In genomic region chr12:116152268-116152667, GRCh38 we compare ENCODE assay signal across 12 cellular contexts.
DNase-seq lines count a peak whose midpoint lies in the region; ATAC-seq, FAIRE-seq and TF ChIP-seq lines count a peak whose summit lies in the region.
"Had no signal": no experiment of that assay in that cellular context is flagged by ENCODE, and none has a peak within 500 bp of the region (broad histone marks: within the 10 kb centered on the region; RNA-seq: fewer than 3 reads in every experiment).

No MANE protein-coding gene starts in this region.

- TF ChIP-seq EP300 in HepG2 (IDR thresholded peaks at IDR 0.05; ENCODE audit: low read depth in 2 of 2, low read length in 2 of 2) (no peak), HepG2 (CRISPR knock-in tag; IDR thresholded peaks at IDR 0.05; ENCODE audit: borderline replicate concordance) (no peak)

- H4K20me1 ChIP-seq in astrocyte (ENCODE audit: insufficient read depth, low read length) (peaks cover 70% of the 10 kb centered on the region), HepG2 (ENCODE audit: insufficient read depth, low read length) (no peaks in the 10 kb centered on the region; the same call in 1 of the 2 replicates)

- POLR2A ChIA-PET in HepG2 (lab: Yijun Ruan, JAX), result no interaction called here

- H3K4me1 Mint-ChIP-seq in astrocyte (ENCODE audit: low read depth, unreplicated experiment), result peaks cover 62% of the 10 kb centered on the region

- H2AFZ ChIP-seq in astrocyte (ENCODE audit: low read depth, low read length) (no peak overlapping the region), HepG2 (ENCODE audit: low read length) (no peak overlapping the region)

- in situ Hi-C loops in HepG2 (cut with HindIII; ENCODE audit: extremely low pct_ligation_motif_present, low pct_unique_long_range_greater_than_20kb), result no loop called here

- 98% methylated on average over 4 of the region's 4 CpGs for WGBS in HepG2 (ENCODE audit: low lambda C conversion rate)

- H3K4me3 ChIP-seq in cardiac muscle cell, result no peak overlapping the region
- no peak overlapping the region for H3K4me3 ChIP-seq in astrocyte (ENCODE audit: insufficient read depth, low read depth, low read length)
- H3K4me3 ChIP-seq in HepG2 (replicated peaks in 1 of 3; ENCODE audit: insufficient read depth in 1 of 3, low read depth in 2 of 3, low read length in 3 of 3), result no peak overlapping the region

- H3K27me3 Mint-ChIP-seq in astrocyte (ENCODE audit: low read depth, unreplicated experiment), result no peaks in the 10 kb centered on the region
- H3K27me3 Mint-ChIP-seq: IgD-negative memory B cell, progenitor cell of endocrine pancreas had no signal

- H3K27me3 ChIP-seq in cardiac muscle cell (no peaks in the 10 kb centered on the region), astrocyte (ENCODE audit: insufficient read depth, low read length) (no peaks in the 10 kb centered on the region), HepG2 (ENCODE audit: control insufficient read depth in 1 of 2, insufficient read depth in 2 of 2, low read length in 2 of 2) (no peaks in the 10 kb centered on the region)

- peak in 1 of 2 donors; percentile 91 for DNase-seq in cardiac muscle cell (ENCODE audit: low read depth in 1 of 2, low spot score in 1 of 2)
- no peak for DNase-seq in left ventricle myocardium superior
- DNase-seq in astrocyte (ENCODE audit: low read depth), result peak; percentile 97
- DNase-seq in left kidney (ENCODE audit: low read depth, low spot score), result peak; percentile 39
- peak; percentile 54 for DNase-seq in urothelium cell line (ENCODE audit: low spot score)
- DNase-seq in HepG2 (ENCODE audit: low spot score), result no peak
- DNase-seq in activated CD4-positive, CD25-positive, alpha-beta regulatory T cell (lab: John Stamatoyannopoulos, UW), result no peak
- DNase-seq: AML-193, NCI-H187 treated with DMSO at 0.1 percent for 48 hours had no signal

- H3K36me3 ChIP-seq in cardiac muscle cell, result no peaks in the 10 kb centered on the region
- H3K36me3 ChIP-seq in astrocyte (ENCODE audit: insufficient read depth, low read length), result no peaks in the 10 kb centered on the region
- no peaks in the 10 kb centered on the region for H3K36me3 ChIP-seq in HepG2 (replicated peaks in 1 of 2; ENCODE audit: control insufficient read depth in 1 of 2, insufficient read depth in 2 of 2, low read length in 2 of 2)

- TF ChIP-seq CTCF in cardiac muscle cell (IDR thresholded peaks at IDR 0.05; ENCODE audit: low read depth, low read length) (no peak), astrocyte (IDR thresholded peaks at IDR 0.05; ENCODE audit: insufficient read depth, low read depth, low read length) (no peak), HepG2 (CRISPR knock-in tag; IDR thresholded peaks at IDR 0.05) (no peak)

- TF ChIP-seq RAD21 in HepG2 (CRISPR knock-in tag; IDR thresholded peaks at IDR 0.05), result no peak

- no peaks in the 10 kb centered on the region for H3K36me3 Mint-ChIP-seq in astrocyte (ENCODE audit: low read depth, unreplicated experiment)

- intact Hi-C loops in left ventricle myocardium superior (cut with micrococcal nuclease), result no loop called here
- intact Hi-C loops in HepG2 (cut with micrococcal nuclease; ENCODE audit: unreplicated experiment), result no loop called here

- BruUV-seq in HepG2 (replicated peaks; lab: Mats Ljungman, UMichigan), result no TSS peak

- H3K9me3 Mint-ChIP-seq in astrocyte (ENCODE audit: unreplicated experiment), result no peaks in the 10 kb centered on the region
- H3K9me3 Mint-ChIP-seq: IgD-negative memory B cell had no signal

- H3K27ac ChIP-seq in cardiac muscle cell (peak overlapping the region; percentile 44), astrocyte (ENCODE audit: low read depth, low read length) (peak overlapping the region; percentile 76), HepG2 (ENCODE audit: extremely low read length, insufficient read depth, low read length) (no peak overlapping the region)

- H3K79me2 ChIP-seq in astrocyte (ENCODE audit: insufficient read depth, low read length), result peaks cover 96% of the 10 kb centered on the region
- H3K79me2 ChIP-seq in HepG2 (ENCODE audit: insufficient read depth, low read length), result peaks cover 17% of the 10 kb centered on the region

- peak overlapping the region; percentile 66 for H3K4me3 Mint-ChIP-seq in astrocyte (ENCODE audit: unreplicated experiment)

- H3K27ac Mint-ChIP-seq in astrocyte (ENCODE audit: unreplicated experiment), result peak overlapping the region; percentile 95
- H3K27ac Mint-ChIP-seq: IgD-negative memory B cell had no signal

- H3K9ac ChIP-seq in astrocyte (ENCODE audit: low read length) (no peak overlapping the region), HepG2 (ENCODE audit: insufficient read depth, low read depth, low read length) (no peak overlapping the region)

- FAIRE-seq in astrocyte (lab: Jason Lieb, UNC), result peak; percentile 23
- no peak for FAIRE-seq in urothelium cell line (lab: Jason Lieb, UNC)
- no peak for FAIRE-seq in HepG2 (lab: Jason Lieb, UNC)

- no peak for TF ChIP-seq POLR2A in HepG2 (IDR thresholded peaks at IDR 0.05; ENCODE audit: insufficient read depth in 1 of 2, low read depth in 2 of 2, low read length in 2 of 2)

- H3K9me3 ChIP-seq in cardiac muscle cell (ENCODE audit: low read depth) (no peaks in the 10 kb centered on the region), astrocyte (ENCODE audit: insufficient read depth, low read depth, low read length) (no peaks in the 10 kb centered on the region), HepG2 (ENCODE audit: low read length) (no peaks in the 10 kb centered on the region)

- ATAC-seq in left ventricle myocardium superior, result no peak
- no peak for ATAC-seq in HG02970 (IDR thresholded peaks at IDR 0.05; ENCODE audit: low FRiP score, unreplicated experiment)
- ATAC-seq in HepG2, result no peak

- H3K4me1 ChIP-seq in cardiac muscle cell (ENCODE audit: low read depth), result peaks cover 59% of the 10 kb centered on the region
- peaks cover 34% of the 10 kb centered on the region for H3K4me1 ChIP-seq in astrocyte (ENCODE audit: insufficient read depth, low read length)
- H3K4me1 ChIP-seq in HepG2 (ENCODE audit: insufficient read depth, low read length), result peaks cover 43% of the 10 kb centered on the region

- peak overlapping the region; percentile 53 for H3K4me2 ChIP-seq in astrocyte (ENCODE audit: low read length)
- H3K4me2 ChIP-seq in HepG2 (ENCODE audit: low read depth, low read length), result no peak overlapping the region

- CTCF ChIA-PET in HepG2 (lab: Yijun Ruan, JAX; ENCODE audit: low intra/inter-chr PET ratio, low total read pairs), result no interaction called here

TF ChIP-seq in HepG2, 621 proteins besides CTCF, POLR2A, EP300 and RAD21:
- TF ChIP-seq USF2 (IDR thresholded peaks at IDR 0.05; ENCODE audit: low read depth, low read length) (no peak), USF2 (CRISPR knock-in tag; IDR thresholded peaks at IDR 0.05; ENCODE audit: borderline replicate concordance) (no peak), ZNF101 (CRISPR knock-in tag; IDR thresholded peaks at IDR 0.05; ENCODE audit: borderline replicate concordance, low read depth) (no peak)

Comparison
In these comparisons a context has a peak if more than half of its experiments do, and no peak if none do; other contexts are left out.
1. DNase-seq: peak in astrocyte (single experiment), left kidney (single experiment) and urothelium cell line (single experiment); none in left ventricle myocardium superior (single experiment), HepG2 (single experiment) and activated CD4-positive, CD25-positive, alpha-beta regulatory T cell (0 of 4).